Comparison of ENCODE assay signal across 1 cellular context in the genomic region with DNA sequence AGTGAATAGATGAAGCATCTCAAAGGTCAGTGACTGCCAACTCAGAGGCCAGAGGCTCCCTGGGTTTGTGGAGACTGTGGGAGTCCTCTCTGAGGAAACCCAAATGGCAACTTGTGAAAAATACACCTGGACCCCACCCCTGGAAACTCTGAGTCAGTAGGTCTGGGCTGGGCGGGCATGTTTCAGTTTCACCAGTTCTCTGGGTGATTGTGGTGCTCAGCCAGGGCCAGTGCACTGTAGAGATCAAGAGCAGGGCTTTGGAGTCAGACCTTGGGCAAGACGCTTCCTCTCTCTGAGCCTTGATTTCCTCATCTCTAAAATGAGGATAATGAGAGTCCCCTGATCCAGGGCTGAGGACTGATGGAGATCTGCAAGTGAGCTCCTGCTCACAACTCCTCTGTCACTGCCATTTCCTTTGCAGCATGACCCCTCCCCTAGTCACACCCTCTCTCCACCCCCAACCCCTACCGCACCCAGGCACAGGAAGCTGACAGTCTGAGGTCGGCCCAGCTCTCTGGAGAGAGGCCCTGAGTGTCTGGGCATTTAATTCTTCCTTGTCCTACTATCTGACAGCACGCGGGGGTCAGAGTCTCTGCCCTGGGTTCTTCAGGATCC.
TF ChIP-seq lines count a peak whose summit lies in the region.

No MANE protein-coding gene starts in this region.

TF ChIP-seq in HepG2, 621 proteins besides CTCF, POLR2A, EP300 and RAD21:
- TF ChIP-seq ZNF234 (CRISPR knock-in tag; conservative IDR thresholded peaks at IDR 0.05) (no peak), CEBPB (IDR thresholded peaks at IDR 0.05; ENCODE audit: borderline replicate concordance, low read depth, low read length) (no peak)
- TF ChIP-seq, protein P1, sequence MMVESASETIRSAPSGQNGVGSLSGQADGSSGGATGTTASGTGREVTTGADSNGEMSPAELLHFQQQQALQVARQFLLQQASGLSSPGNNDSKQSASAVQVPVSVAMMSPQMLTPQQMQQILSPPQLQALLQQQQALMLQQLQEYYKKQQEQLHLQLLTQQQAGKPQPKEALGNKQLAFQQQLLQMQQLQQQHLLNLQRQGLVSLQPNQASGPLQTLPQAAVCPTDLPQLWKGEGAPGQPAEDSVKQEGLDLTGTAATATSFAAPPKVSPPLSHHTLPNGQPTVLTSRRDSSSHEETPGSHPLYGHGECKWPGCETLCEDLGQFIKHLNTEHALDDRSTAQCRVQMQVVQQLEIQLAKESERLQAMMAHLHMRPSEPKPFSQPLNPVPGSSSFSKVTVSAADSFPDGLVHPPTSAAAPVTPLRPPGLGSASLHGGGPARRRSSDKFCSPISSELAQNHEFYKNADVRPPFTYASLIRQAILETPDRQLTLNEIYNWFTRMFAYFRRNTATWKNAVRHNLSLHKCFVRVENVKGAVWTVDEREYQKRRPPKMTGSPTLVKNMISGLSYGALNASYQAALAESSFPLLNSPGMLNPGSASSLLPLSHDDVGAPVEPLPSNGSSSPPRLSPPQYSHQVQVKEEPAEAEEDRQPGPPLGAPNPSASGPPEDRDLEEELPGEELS (CRISPR knock-in tag; IDR thresholded peaks at IDR 0.05) = no peak
